Comparison of ENCODE assay signal across 8 cellular contexts in genomic region chr1:206203364-206204158, GRCh38. TPM values are rescaled to one million over a fixed set of nuclear protein-coding genes. Genes with fewer than 3 reads are reported as not detected.
DNase-seq lines count a peak whose midpoint lies in the region; ATAC-seq and TF ChIP-seq lines count a peak whose summit lies in the region.
"Not testable (repeated sequence)": the region's sequence is repeated elsewhere in the genome, so short reads cannot be mapped to it uniquely, and the experiment has no call there.

SRGAP2 (plus strand) TSS chr1:206203541; CDS start chr1:206205971, 2,430 bp downstream.

- H4K20me1 ChIP-seq in Loucy (ENCODE audit: insufficient read depth, low read length, poor library complexity, severe bottlenecking), result not testable (repeated sequence)

- not testable (repeated sequence) for H3K27me3 ChIP-seq in CD4-positive, CD25-positive, alpha-beta regulatory T cell (ENCODE audit: control insufficient read depth, insufficient read depth, low read length); Loucy (ENCODE audit: insufficient read depth, low read length, poor library complexity, severe bottlenecking); esophagus (ENCODE audit: control insufficient read depth in 1 of 2, insufficient read depth in 2 of 2, low read length in 2 of 2)

- peak within 1 kb of the TSS; percentile 81 to 90 (median 86) for H3K4me3 Mint-ChIP-seq in CD4-positive, CD25-positive, alpha-beta regulatory T cell
- H3K4me3 Mint-ChIP-seq in activated T-cell treated with anti-CD3 and anti-CD28 coated beads, Interleukin-2, amount 50 U/mL, for 72 hours, result peak within 1 kb of the TSS; percentile 81 to 89
- peak within 1 kb of the TSS; percentile 76 for H3K4me3 Mint-ChIP-seq in mesothelial cell of epicardium

- not testable (repeated sequence) for H3K4me1 ChIP-seq in CD4-positive, CD25-positive, alpha-beta regulatory T cell (ENCODE audit: control insufficient read depth, insufficient read depth, low read length, poor library complexity, severe bottlenecking); Loucy (ENCODE audit: insufficient read depth, low read length, poor library complexity, severe bottlenecking); esophagus (ENCODE audit: control insufficient read depth in 2 of 2, insufficient read depth in 2 of 2, low read length in 1 of 2)

- 0 to 1% methylated on average over 18 to 23 of the region's 63 CpGs for WGBS in esophagus, 2 donors

- not testable (repeated sequence) for H3K4me3 ChIP-seq in CD4-positive, CD25-positive, alpha-beta regulatory T cell (ENCODE audit: low read depth, low read length)
- peak within 1 kb of the TSS; percentile 70 for H3K4me3 ChIP-seq in Loucy (ENCODE audit: low read length, poor library complexity, severe bottlenecking)
- H3K4me3 ChIP-seq in esophagus (ENCODE audit: low read depth in 1 of 2, low read length in 2 of 2), result peak within 1 kb of the TSS; percentile 45 to 52

- H3K9ac ChIP-seq in Loucy (ENCODE audit: low read depth, low read length, poor library complexity, severe bottlenecking), result peak within 1 kb of the TSS; percentile 27

- not testable (repeated sequence) for TF ChIP-seq CTCF in Loucy (conservative IDR thresholded peaks at IDR 0.05; ENCODE audit: low read length); mesothelial cell of epicardium (IDR thresholded peaks at IDR 0.05; ENCODE audit: unreplicated experiment)

- ATAC-seq in CD4-positive, CD25-positive, alpha-beta regulatory T cell (ENCODE audit: low read depth in 2 of 2), result not testable (repeated sequence)
- peak; percentile 4 for ATAC-seq in GM21825 (IDR thresholded peaks at IDR 0.05; ENCODE audit: unreplicated experiment)
- peak; percentile 4 to 9 for ATAC-seq in activated T-cell treated with anti-CD3 and anti-CD28 coated beads, Interleukin-2, amount 50 U/mL, for 72 hours (replicated peaks in 1 of 2)

- not testable (repeated sequence) for H3K27me3 Mint-ChIP-seq in CD4-positive, CD25-positive, alpha-beta regulatory T cell; activated T-cell treated with anti-CD3 and anti-CD28 coated beads, Interleukin-2, amount 50 U/mL, for 72 hours (ENCODE audit: low read depth); mesothelial cell of epicardium (ENCODE audit: low read depth)

- H3K79me2 ChIP-seq in Loucy (ENCODE audit: insufficient read depth, low read length), result not testable (repeated sequence)

- peak within 1 kb of the TSS; percentile 51 for H3K27ac ChIP-seq in CD4-positive, CD25-positive, alpha-beta regulatory T cell (ENCODE audit: insufficient read depth, low read length, poor library complexity, severe bottlenecking)
- peak within 1 kb of the TSS; percentile 70 to 82 for H3K27ac ChIP-seq in esophagus (ENCODE audit: low read depth in 2 of 2, low read length in 1 of 2)

- not testable (repeated sequence) for H3K36me3 Mint-ChIP-seq in CD4-positive, CD25-positive, alpha-beta regulatory T cell; activated T-cell treated with anti-CD3 and anti-CD28 coated beads, Interleukin-2, amount 50 U/mL, for 72 hours (ENCODE audit: insufficient read depth in 2 of 2); mesothelial cell of epicardium

- H3K9me3 ChIP-seq in CD4-positive, CD25-positive, alpha-beta regulatory T cell (ENCODE audit: control insufficient read depth in 2 of 2, low read length in 2 of 2); Loucy (ENCODE audit: insufficient read depth, low read depth, low read length); esophagus (ENCODE audit: control insufficient read depth in 2 of 2, insufficient read depth in 1 of 2, low read depth in 1 of 2, low read length in 1 of 2): not testable (repeated sequence)

- H3K4me1 Mint-ChIP-seq in CD4-positive, CD25-positive, alpha-beta regulatory T cell; activated T-cell treated with anti-CD3 and anti-CD28 coated beads, Interleukin-2, amount 50 U/mL, for 72 hours (ENCODE audit: low read depth); mesothelial cell of epicardium: not testable (repeated sequence)

- not testable (repeated sequence) for H3K36me3 ChIP-seq in CD4-positive, CD25-positive, alpha-beta regulatory T cell (ENCODE audit: control insufficient read depth, insufficient read depth, low read length); Loucy (ENCODE audit: insufficient read depth, low read length); esophagus (ENCODE audit: control insufficient read depth in 2 of 2, insufficient read depth in 2 of 2, low read length in 1 of 2)

- H3K9me2 ChIP-seq in Loucy (replicated peaks; ENCODE audit: low read depth, low read length), result not testable (repeated sequence)

- not testable (repeated sequence) for H3K9me3 Mint-ChIP-seq in CD4-positive, CD25-positive, alpha-beta regulatory T cell; activated T-cell treated with anti-CD3 and anti-CD28 coated beads, Interleukin-2, amount 50 U/mL, for 72 hours; mesothelial cell of epicardium

- not testable (repeated sequence) for H3F3A ChIP-seq in Loucy (ENCODE audit: low read depth)

- DNase-seq in CD4-positive, CD25-positive, alpha-beta regulatory T cell, result peak; percentile 49 to 61 (median 60)
- DNase-seq in SHP77 treated with DMSO at 0.1 percent for 48 hours (lab: John Stamatoyannopoulos, UW), result peak; percentile 19
- peak; percentile 47 to 49 for DNase-seq in activated T-cell treated with anti-CD3 and anti-CD28 coated beads, Interleukin-2, amount 50 U/mL, for 72 hours
- peak; percentile 19 to 72 for DNase-seq in mesothelial cell of epicardium (ENCODE audit: low spot score in 2 of 2, unreplicated experiment in 2 of 2)
- peak; percentile 13 to 37 for DNase-seq in stimulated activated CD4-positive, alpha-beta T cell treated with anti-CD3 and anti-CD28 coated beads, Interleukin-4, amount 100 ng/mL, for 48 hours (ENCODE audit: low read depth in 2 of 2)

- H3K27ac Mint-ChIP-seq in CD4-positive, CD25-positive, alpha-beta regulatory T cell, result peak within 1 kb of the TSS in 1 of 3 donors; percentile 48
- H3K27ac Mint-ChIP-seq in activated T-cell treated with anti-CD3 and anti-CD28 coated beads, Interleukin-2, amount 50 U/mL, for 72 hours, result peak within 1 kb of the TSS; percentile 25
- H3K27ac Mint-ChIP-seq in mesothelial cell of epicardium, result peak within 1 kb of the TSS; percentile 83

- H2AFZ ChIP-seq in Loucy (ENCODE audit: low read length), result not testable (repeated sequence)

- not testable (repeated sequence) for H3K4me2 ChIP-seq in Loucy (ENCODE audit: low read depth, low read length, poor library complexity, severe bottlenecking)

RNA-seq across cellular contexts. Expression of gene SRGAP2, which starts in this region (rescaled TPM):
- 89.5 TPM for total RNA-seq in CD4-positive, CD25-positive, alpha-beta regulatory T cell
- 10 to 100 TPM in 3 of 4 donors, 1 to 10 TPM in 1; 9.2 to 17.8 (median 14.1) TPM for polyA plus RNA-seq in CD4-positive, CD25-positive, alpha-beta regulatory T cell
- total RNA-seq in activated T-cell treated with anti-CD3 and anti-CD28 coated beads, Interleukin-2, amount 50 U/mL, for 72 hours, result 10 to 100 TPM; 49.8 to 51.3 TPM
- polyA plus RNA-seq in esophagus, result 1 to 10 TPM; 6.6 to 9.7 TPM
- 50.7 to 54.2 TPM (median 50.9 TPM) in 3 replicates for total RNA-seq in mesothelial cell of epicardium
